11 cellular contexts compared by ENCODE assay signal in genomic region chr1:34165422-34165921, GRCh38. TPM values are rescaled to one million over a fixed set of nuclear protein-coding genes. Genes with fewer than 3 reads are reported as not detected.
DNase-seq lines count a peak whose midpoint lies in the region; ATAC-seq lines count a peak whose summit lies in the region.
"Had no signal": no experiment of that assay in that cellular context is flagged by ENCODE, and none has a peak within 500 bp of the region (broad histone marks: within the 10 kb centered on the region; RNA-seq: fewer than 3 reads in every experiment).

No MANE protein-coding gene starts in this region.

- ATAC-seq in HG03378 (IDR thresholded peaks at IDR 0.05; ENCODE audit: unreplicated experiment) (no peak), sciatic nerve (no peak)

- H3K4me3 ChIP-seq in iPS-11a (ENCODE audit: low read depth, low read length) (peak overlapping the region; percentile 69), skin epidermis (peak overlapping the region in 6 of 7 experiments; percentile 28 to 39 (median 30))

- no peak overlapping the region for H3K27ac ChIP-seq in skin epidermis
- H3K27ac ChIP-seq: foreskin keratinocyte had no signal

- DNase-seq in NCI-H1092 treated with DMSO at 0.1 percent for 48 hours (lab: John Stamatoyannopoulos, UW): peak; percentile 53
- no peak for DNase-seq in NCI-H1092 (lab: John Stamatoyannopoulos, UW)
- peak; percentile 29 for DNase-seq in RPMI7951 (ENCODE audit: low read depth)
- DNase-seq in sciatic nerve (ENCODE audit: low spot score): no peak
- DNase-seq in NOMO-1 treated with DMSO at 0.1 percent for 48 hours (lab: John Stamatoyannopoulos, UW; ENCODE audit: unreplicated experiment): no peak
- DNase-seq: spleen had no signal

- intact Hi-C loops in sciatic nerve (cut with DNase I): loop anchor here (10.0 kb wide), 1 partner anchor 431 kb away; no protein-coding TSS in a partner anchor

RNA-seq across cellular contexts. Expression of gene CSMD2, which starts 0.4 kb away (rescaled TPM):
- 0.59 and 1.1 TPM in 2 replicates for total RNA-seq in RPMI7951 (2014; rRNA removed; shearing (Covaris generic))
- 1.5 TPM for total RNA-seq in sciatic nerve

RNA-seq across cellular contexts. Expression of gene C1orf94, which starts 11.2 kb away (rescaled TPM):
- total RNA-seq in RPMI7951 (2014; rRNA removed; shearing (Covaris generic)): 0.36 and 0.68 TPM in 2 replicates
- not detected for total RNA-seq in sciatic nerve
- total RNA-seq: foreskin keratinocyte, spleen, ureter had no signal

Comparison
In these comparisons a context has a peak if more than half of its experiments do, and no peak if none do; other contexts are left out.
1. DNase-seq: peak in NCI-H1092 treated with DMSO at 0.1 percent for 48 hours (single experiment) and RPMI7951 (single experiment); none in NCI-H1092 (single experiment), sciatic nerve (single experiment) and NOMO-1 treated with DMSO at 0.1 percent for 48 hours (single experiment).